ENCODE assay signal across 41 cellular contexts in the genomic region with DNA sequence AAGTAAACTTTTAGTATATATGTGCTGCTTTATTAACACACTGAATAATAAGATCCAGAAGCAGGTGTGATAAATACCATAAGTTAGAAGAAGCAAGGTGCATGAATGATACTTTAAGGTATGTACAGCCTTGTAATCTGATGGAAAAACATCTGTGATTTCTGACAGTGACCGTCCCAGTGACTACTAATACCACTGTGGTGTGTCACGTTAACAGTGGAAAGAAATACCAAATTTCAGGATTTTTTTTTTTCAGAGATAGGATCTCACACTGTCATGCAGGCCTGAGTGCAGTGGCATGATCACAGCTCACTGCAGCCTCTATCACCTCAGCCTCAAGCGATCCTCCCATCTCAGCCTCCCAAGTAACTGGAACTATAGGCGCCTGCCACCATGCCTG. TPM values are rescaled to one million over a fixed set of nuclear protein-coding genes. Genes with fewer than 3 reads are reported as not detected.
"Had no signal": no experiment of that assay in that cellular context is flagged by ENCODE, and none has a peak within 500 bp of the region (broad histone marks: within the 10 kb centered on the region; RNA-seq: fewer than 3 reads in every experiment).

No MANE protein-coding gene starts in this region.

- H3K4me1 ChIP-seq: adrenal gland, ascending aorta, body of pancreas, breast epithelium had no signal

- H3K36me3 ChIP-seq: cardiac muscle cell had no signal

- H3K4me3 Mint-ChIP-seq: activated naive CD4-positive, alpha-beta T cell treated with anti-CD3 and anti-CD28 coated beads for 36 hours; activated naive CD4-positive, alpha-beta T cell treated with anti-CD3 and anti-CD28 coated beads, Interleukin-2, amount 10 ng/mL, durations not matched to agents 7 days and 5 days; activated naive CD4-positive, alpha-beta T cell treated with anti-CD3 and anti-CD28 coated beads, Interleukin-2, amount 50 U/mL, for 24 hours; activated naive CD8-positive, alpha-beta T cell; activated naive CD8-positive, alpha-beta T cell treated with anti-CD3 and anti-CD28 coated beads for 36 hours; activated naive CD8-positive, alpha-beta T cell treated with anti-CD3 and anti-CD28 coated beads, Interleukin-2, amount 10 ng/mL, durations not matched to agents 7 days and 5 days; activated T-cell treated with anti-CD3 and anti-CD28 coated beads, Interleukin-2, amount 50 U/mL, for 24 hours; activated T-cell treated with anti-CD3 and anti-CD28 coated beads, Interleukin-2, amount 50 U/mL, for 4 hours; activated T-cell treated with anti-CD3 and anti-CD28 coated beads, Interleukin-2, amount 50 U/mL, for 72 hours; activated T-helper 1 cell treated with anti-CD3 and anti-CD28 coated beads, Interleukin-12 subunit alpha, Interleukin-12 subunit beta, Interleukin-2, Interleukin-4 antibody, amounts not matched to agents 30 ng/mL and 10 ng/mL and 1 ng/mL, durations not matched to agents 14 hours and 24 hours and 36 hours; activated T-helper 17 cell treated with anti-CD3 and anti-CD28 coated beads, Interleukin-2, amount 50 U/mL, for 72 hours; brain; central memory CD8-positive, alpha-beta T cell had no signal

- H3K9me3 Mint-ChIP-seq: activated naive CD4-positive, alpha-beta T cell treated with anti-CD3 and anti-CD28 coated beads for 36 hours; activated naive CD4-positive, alpha-beta T cell treated with anti-CD3 and anti-CD28 coated beads, Interleukin-2, amount 10 ng/mL, durations not matched to agents 7 days and 5 days; activated naive CD4-positive, alpha-beta T cell treated with anti-CD3 and anti-CD28 coated beads, Interleukin-2, amount 50 U/mL, for 24 hours; activated naive CD4-positive, alpha-beta T cell treated with anti-CD3 and anti-CD28 coated beads, Interleukin-2, amount 50 U/mL, for 72 hours; activated naive CD8-positive, alpha-beta T cell treated with anti-CD3 and anti-CD28 coated beads for 36 hours; activated naive CD8-positive, alpha-beta T cell treated with anti-CD3 and anti-CD28 coated beads, Interleukin-2, amount 10 ng/mL, durations not matched to agents 7 days and 5 days; activated T-cell treated with anti-CD3 and anti-CD28 coated beads, Interleukin-2, amount 50 U/mL, for 24 hours; activated T-cell treated with anti-CD3 and anti-CD28 coated beads, Interleukin-2, amount 50 U/mL, for 4 hours; activated T-cell treated with anti-CD3 and anti-CD28 coated beads, Interleukin-2, amount 50 U/mL, for 72 hours; activated T-helper 1 cell treated with anti-CD3 and anti-CD28 coated beads, Interleukin-12 subunit alpha, Interleukin-12 subunit beta, Interleukin-2, Interleukin-4 antibody, amounts not matched to agents 30 ng/mL and 10 ng/mL and 1 ng/mL, durations not matched to agents 14 hours and 24 hours and 36 hours; activated T-helper 17 cell treated with anti-CD3 and anti-CD28 coated beads, Interleukin-2, amount 50 U/mL, for 72 hours; activated T-helper 2 cell treated with anti-CD3 and anti-CD28 coated beads, Interferon-gamma antibody, Interleukin-2, Interleukin-4, amounts not matched to agents 10 μg/mL and 5 μg/mL and 100 μg/mL, durations not matched to agents 14 hours and 24 hours and 36 hours; central memory CD8-positive, alpha-beta T cell had no signal

- ATAC-seq: activated naive CD4-positive, alpha-beta T cell treated with anti-CD3 and anti-CD28 coated beads, Interleukin-2, amount 50 U/mL, for 72 hours; activated T-cell treated with anti-CD3 and anti-CD28 coated beads, Interleukin-2, amount 50 U/mL, for 4 hours; activated T-cell treated with anti-CD3 and anti-CD28 coated beads, Interleukin-2, amount 50 U/mL, for 72 hours; activated T-helper 17 cell treated with anti-CD3 and anti-CD28 coated beads, Interleukin-2, amount 50 U/mL, for 72 hours; body of pancreas had no signal

- H3K36me3 Mint-ChIP-seq: activated naive CD4-positive, alpha-beta T cell treated with anti-CD3 and anti-CD28 coated beads, Interleukin-2, amount 50 U/mL, for 72 hours had no signal

- H3K27ac ChIP-seq: ascending aorta, body of pancreas, brain microvascular endothelial cell, breast epithelium, cardiac muscle cell had no signal

- H3K4me1 Mint-ChIP-seq: activated naive CD4-positive, alpha-beta T cell treated with anti-CD3 and anti-CD28 coated beads, Interleukin-2, amount 10 ng/mL, durations not matched to agents 7 days and 5 days; activated naive CD4-positive, alpha-beta T cell treated with anti-CD3 and anti-CD28 coated beads, Interleukin-2, amount 50 U/mL, for 24 hours; activated naive CD8-positive, alpha-beta T cell treated with anti-CD3 and anti-CD28 coated beads for 36 hours; activated naive CD8-positive, alpha-beta T cell treated with anti-CD3 and anti-CD28 coated beads, Interleukin-2, amount 10 ng/mL, durations not matched to agents 7 days and 5 days; activated T-helper 17 cell treated with anti-CD3 and anti-CD28 coated beads, Interleukin-2, amount 50 U/mL, for 72 hours; central memory CD8-positive, alpha-beta T cell had no signal

- H3K4me3 ChIP-seq: adrenal gland, ascending aorta, body of pancreas, breast epithelium, cardiac muscle cell had no signal

- FAIRE-seq: astrocyte, bronchial epithelial cell had no signal

- H3K27ac Mint-ChIP-seq: activated naive CD4-positive, alpha-beta T cell treated with anti-CD3 and anti-CD28 coated beads for 36 hours; activated naive CD4-positive, alpha-beta T cell treated with anti-CD3 and anti-CD28 coated beads, Interleukin-2, amount 10 ng/mL, durations not matched to agents 7 days and 5 days; activated naive CD4-positive, alpha-beta T cell treated with anti-CD3 and anti-CD28 coated beads, Interleukin-2, amount 50 U/mL, for 24 hours; activated naive CD8-positive, alpha-beta T cell; activated naive CD8-positive, alpha-beta T cell treated with anti-CD3 and anti-CD28 coated beads for 36 hours; activated naive CD8-positive, alpha-beta T cell treated with anti-CD3 and anti-CD28 coated beads, Interleukin-2, amount 10 ng/mL, durations not matched to agents 7 days and 5 days; activated T-cell treated with anti-CD3 and anti-CD28 coated beads, Interleukin-2, amount 50 U/mL, for 24 hours; activated T-cell treated with anti-CD3 and anti-CD28 coated beads, Interleukin-2, amount 50 U/mL, for 72 hours; activated T-helper 1 cell treated with anti-CD3 and anti-CD28 coated beads, Interleukin-12 subunit alpha, Interleukin-12 subunit beta, Interleukin-2, Interleukin-4 antibody, amounts not matched to agents 30 ng/mL and 10 ng/mL and 1 ng/mL, durations not matched to agents 14 hours and 24 hours and 36 hours; activated T-helper 17 cell treated with anti-CD3 and anti-CD28 coated beads, Interleukin-2, amount 50 U/mL, for 72 hours; activated T-helper 2 cell treated with anti-CD3 and anti-CD28 coated beads, Interferon-gamma antibody, Interleukin-2, Interleukin-4, amounts not matched to agents 10 μg/mL and 5 μg/mL and 100 μg/mL, durations not matched to agents 14 hours and 24 hours and 36 hours; brain had no signal

- H3K27me3 Mint-ChIP-seq: activated naive CD4-positive, alpha-beta T cell treated with anti-CD3 and anti-CD28 coated beads, Interleukin-2, amount 10 ng/mL, durations not matched to agents 7 days and 5 days; activated naive CD4-positive, alpha-beta T cell treated with anti-CD3 and anti-CD28 coated beads, Interleukin-2, amount 50 U/mL, for 24 hours; activated naive CD8-positive, alpha-beta T cell; activated naive CD8-positive, alpha-beta T cell treated with anti-CD3 and anti-CD28 coated beads for 36 hours; activated naive CD8-positive, alpha-beta T cell treated with anti-CD3 and anti-CD28 coated beads, Interleukin-2, amount 10 ng/mL, durations not matched to agents 7 days and 5 days; activated T-cell treated with anti-CD3 and anti-CD28 coated beads, Interleukin-2, amount 50 U/mL, for 24 hours; activated T-helper 17 cell treated with anti-CD3 and anti-CD28 coated beads, Interleukin-2, amount 50 U/mL, for 72 hours; brain; central memory CD8-positive, alpha-beta T cell had no signal

- DNase-seq: activated effector memory CD4-positive, alpha-beta T cell treated with anti-CD3 and anti-CD28 coated beads, Interleukin-2, amount 50 U/mL, for 16 hours; activated effector memory CD4-positive, alpha-beta T cell treated with Interleukin-2 at 50 U/mL for 16 hours; activated gamma-delta T cell; activated gamma-delta T cell treated with Interleukin-2 at 50 U/mL for 16 hours; activated naive CD4-positive, alpha-beta T cell; activated naive CD4-positive, alpha-beta T cell treated with anti-CD3 and anti-CD28 coated beads for 36 hours; activated naive CD4-positive, alpha-beta T cell treated with anti-CD3 and anti-CD28 coated beads, Interleukin-2, amount 10 ng/mL, durations not matched to agents 7 days and 5 days; activated naive CD4-positive, alpha-beta T cell treated with anti-CD3 and anti-CD28 coated beads, Interleukin-2, amount 50 U/mL, for 16 hours; activated naive CD4-positive, alpha-beta T cell treated with Interleukin-2 at 50 U/mL for 16 hours; activated naive CD8-positive, alpha-beta T cell treated with anti-CD3 and anti-CD28 coated beads for 36 hours; activated naive CD8-positive, alpha-beta T cell treated with anti-CD3 and anti-CD28 coated beads, Interleukin-2, amount 10 ng/mL, durations not matched to agents 7 days and 5 days; activated T-cell treated with anti-CD3 and anti-CD28 coated beads for 4 hours; activated T-cell treated with anti-CD3 and anti-CD28 coated beads, Interleukin-2, amount 50 U/mL, for 1 hour; activated T-cell treated with anti-CD3 and anti-CD28 coated beads, Interleukin-2, amount 50 U/mL, for 24 hours; activated T-cell treated with anti-CD3 and anti-CD28 coated beads, Interleukin-2, amount 50 U/mL, for 4 hours; activated T-cell treated with anti-CD3 and anti-CD28 coated beads, Interleukin-2, amount 50 U/mL, for 48 hours; activated T-cell treated with anti-CD3 and anti-CD28 coated beads, Interleukin-2, amount 50 U/mL, for 72 hours; adrenal gland; amniotic stem cell; amygdala; anterior cingulate cortex; aorta; body of pancreas; brain microvascular endothelial cell; central memory CD4-positive, alpha-beta T cell; cerebellar nuclear complex had no signal

- H3K9me3 ChIP-seq: adrenal gland, ascending aorta, body of pancreas, breast epithelium had no signal

- H3K27me3 ChIP-seq: adrenal gland, ascending aorta, body of pancreas, brain microvascular endothelial cell, breast epithelium, cardiac muscle cell had no signal

RNA-seq across cellular contexts. Expression of a gene that starts 21.5 kb away (rescaled TPM):
- total RNA-seq: activated naive CD4-positive, alpha-beta T cell treated with anti-CD3 and anti-CD28 coated beads for 36 hours; activated naive CD4-positive, alpha-beta T cell treated with anti-CD3 and anti-CD28 coated beads, Interleukin-2, amount 50 U/mL, for 72 hours; activated naive CD8-positive, alpha-beta T cell treated with anti-CD3 and anti-CD28 coated beads for 36 hours; activated T-cell treated with anti-CD3 and anti-CD28 coated beads, Interleukin-2, amount 50 U/mL, for 72 hours; activated T-helper 1 cell treated with anti-CD3 and anti-CD28 coated beads, Interleukin-12 subunit alpha, Interleukin-12 subunit beta, Interleukin-2, Interleukin-4 antibody, amounts not matched to agents 30 ng/mL and 10 ng/mL and 1 ng/mL, durations not matched to agents 14 hours and 24 hours and 36 hours; activated T-helper 17 cell treated with anti-CD3 and anti-CD28 coated beads, Interleukin-2, amount 50 U/mL, for 72 hours; activated T-helper 2 cell treated with anti-CD3 and anti-CD28 coated beads, Interferon-gamma antibody, Interleukin-2, Interleukin-4, amounts not matched to agents 10 μg/mL and 5 μg/mL and 100 μg/mL, durations not matched to agents 14 hours and 24 hours and 36 hours; astrocyte; bronchial epithelial cell; cardiac muscle cell; cerebellum; chondrocyte had no signal
- polyA plus RNA-seq: cardiac muscle cell had no signal

RNA-seq across cellular contexts. Expression of a gene that starts 40.0 kb away (rescaled TPM):
- total RNA-seq: activated naive CD4-positive, alpha-beta T cell treated with anti-CD3 and anti-CD28 coated beads for 36 hours had no signal
